2 cellular contexts compared by ENCODE assay signal in the genomic region with DNA sequence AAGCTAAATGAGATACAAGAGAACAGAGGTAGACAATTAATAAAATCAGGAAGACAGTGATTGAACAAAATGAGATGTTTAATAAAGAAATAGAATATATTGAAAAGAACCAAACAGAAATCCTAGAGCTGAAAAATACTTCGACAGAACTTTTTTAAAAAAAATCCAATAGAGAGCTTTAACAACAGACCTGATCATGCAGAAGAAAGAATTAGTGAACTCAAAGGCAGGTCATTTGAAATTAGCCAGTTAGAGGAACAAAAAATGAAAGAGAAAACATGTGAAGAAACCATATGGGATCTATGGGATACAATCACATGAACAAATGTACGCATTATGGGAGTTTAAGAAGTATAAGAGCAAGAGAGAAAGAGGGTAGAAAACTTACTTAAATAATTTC.
TF ChIP-seq lines count a peak whose summit lies in the region.

No MANE protein-coding gene starts in this region.

TF ChIP-seq in HCT116, 20 proteins besides CTCF, POLR2A, EP300 and RAD21:
- TF ChIP-seq CBX3 (IDR thresholded peaks at IDR 0.05; ENCODE audit: low read depth) = 0 out of 2 replicates have a peak, but pooled peaks have one; percentile 23
- TF ChIP-seq, protein P1, sequence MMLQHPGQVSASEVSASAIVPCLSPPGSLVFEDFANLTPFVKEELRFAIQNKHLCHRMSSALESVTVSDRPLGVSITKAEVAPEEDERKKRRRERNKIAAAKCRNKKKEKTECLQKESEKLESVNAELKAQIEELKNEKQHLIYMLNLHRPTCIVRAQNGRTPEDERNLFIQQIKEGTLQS (IDR thresholded peaks at IDR 0.05) = no peak

TF ChIP-seq in HEK293, 187 proteins besides CTCF, POLR2A, EP300 and RAD21:
- TF ChIP-seq ZNF366 (tag by site-specific recombination; conservative IDR thresholded peaks at IDR 0.05) (no peak), SETDB1 (IDR thresholded peaks at IDR 0.05; ENCODE audit: insufficient read length, low read length) (peak; percentile 70)
